8 cellular contexts compared by ENCODE assay signal in genomic region chr1:10694633-10695627, GRCh38.
DNase-seq lines count a peak whose midpoint lies in the region; ATAC-seq and TF ChIP-seq lines count a peak whose summit lies in the region.

No MANE protein-coding gene starts in this region.

- intact Hi-C loops in left lung (cut with DNase I): no loop called here

- peak overlapping the region; percentile 83 to 85 for H3K27ac ChIP-seq in left lung

- peak overlapping the region; percentile 37 to 79 for H3K4me3 ChIP-seq in left lung

- peaks cover 3 to 48% of the 10 kb centered on the region in 2 donors for H3K4me1 ChIP-seq in left lung

- peak; percentile 75 for DNase-seq in NCI-H2029 (lab: John Stamatoyannopoulos, UW)
- DNase-seq in NCI-H2029 treated with DMSO at 0.1 percent for 48 hours (lab: John Stamatoyannopoulos, UW): no peak
- DNase-seq in NCI-H524 treated with DMSO at 0.1 percent for 48 hours (lab: John Stamatoyannopoulos, UW): peak; percentile 10
- peak; percentile 60 to 72 for DNase-seq in activated CD4-positive, alpha-beta T cell treated with anti-CD3 and anti-CD28 coated beads, Interleukin-2, amount 50 U/mL, for 4 hours
- DNase-seq in dermis blood vessel endothelial cell: peak; percentile 83
- peak; percentile 89 to 96 for DNase-seq in left lung
- peak; percentile 77 to 80 for DNase-seq in stimulated activated CD4-positive, alpha-beta T cell treated with anti-CD3 and anti-CD28 coated beads, Interleukin-2, amount 100 ng/mL, for 24 hours

- TF ChIP-seq CTCF in left lung (IDR thresholded peaks at IDR 0.05): no peak

- H3K9me3 ChIP-seq in left lung: no peaks in the 10 kb centered on the region

- H3K36me3 ChIP-seq in left lung: no peaks in the 10 kb centered on the region

- ATAC-seq in HG03354 (IDR thresholded peaks at IDR 0.05; ENCODE audit: poor library complexity, severe bottlenecking, unreplicated experiment): peak; percentile 60
- ATAC-seq in left lung: peak; percentile 77

- no peaks in the 10 kb centered on the region for H3K27me3 ChIP-seq in left lung
